1 cellular context compared by ENCODE assay signal in genomic region chr1:25780318-25781129, GRCh38.
TF ChIP-seq lines count a peak whose summit lies in the region.

No MANE protein-coding gene starts in this region.

TF ChIP-seq in GM23338, 12 proteins besides CTCF, POLR2A, EP300 and RAD21 (continued from another document):
- TF ChIP-seq, protein P1, sequence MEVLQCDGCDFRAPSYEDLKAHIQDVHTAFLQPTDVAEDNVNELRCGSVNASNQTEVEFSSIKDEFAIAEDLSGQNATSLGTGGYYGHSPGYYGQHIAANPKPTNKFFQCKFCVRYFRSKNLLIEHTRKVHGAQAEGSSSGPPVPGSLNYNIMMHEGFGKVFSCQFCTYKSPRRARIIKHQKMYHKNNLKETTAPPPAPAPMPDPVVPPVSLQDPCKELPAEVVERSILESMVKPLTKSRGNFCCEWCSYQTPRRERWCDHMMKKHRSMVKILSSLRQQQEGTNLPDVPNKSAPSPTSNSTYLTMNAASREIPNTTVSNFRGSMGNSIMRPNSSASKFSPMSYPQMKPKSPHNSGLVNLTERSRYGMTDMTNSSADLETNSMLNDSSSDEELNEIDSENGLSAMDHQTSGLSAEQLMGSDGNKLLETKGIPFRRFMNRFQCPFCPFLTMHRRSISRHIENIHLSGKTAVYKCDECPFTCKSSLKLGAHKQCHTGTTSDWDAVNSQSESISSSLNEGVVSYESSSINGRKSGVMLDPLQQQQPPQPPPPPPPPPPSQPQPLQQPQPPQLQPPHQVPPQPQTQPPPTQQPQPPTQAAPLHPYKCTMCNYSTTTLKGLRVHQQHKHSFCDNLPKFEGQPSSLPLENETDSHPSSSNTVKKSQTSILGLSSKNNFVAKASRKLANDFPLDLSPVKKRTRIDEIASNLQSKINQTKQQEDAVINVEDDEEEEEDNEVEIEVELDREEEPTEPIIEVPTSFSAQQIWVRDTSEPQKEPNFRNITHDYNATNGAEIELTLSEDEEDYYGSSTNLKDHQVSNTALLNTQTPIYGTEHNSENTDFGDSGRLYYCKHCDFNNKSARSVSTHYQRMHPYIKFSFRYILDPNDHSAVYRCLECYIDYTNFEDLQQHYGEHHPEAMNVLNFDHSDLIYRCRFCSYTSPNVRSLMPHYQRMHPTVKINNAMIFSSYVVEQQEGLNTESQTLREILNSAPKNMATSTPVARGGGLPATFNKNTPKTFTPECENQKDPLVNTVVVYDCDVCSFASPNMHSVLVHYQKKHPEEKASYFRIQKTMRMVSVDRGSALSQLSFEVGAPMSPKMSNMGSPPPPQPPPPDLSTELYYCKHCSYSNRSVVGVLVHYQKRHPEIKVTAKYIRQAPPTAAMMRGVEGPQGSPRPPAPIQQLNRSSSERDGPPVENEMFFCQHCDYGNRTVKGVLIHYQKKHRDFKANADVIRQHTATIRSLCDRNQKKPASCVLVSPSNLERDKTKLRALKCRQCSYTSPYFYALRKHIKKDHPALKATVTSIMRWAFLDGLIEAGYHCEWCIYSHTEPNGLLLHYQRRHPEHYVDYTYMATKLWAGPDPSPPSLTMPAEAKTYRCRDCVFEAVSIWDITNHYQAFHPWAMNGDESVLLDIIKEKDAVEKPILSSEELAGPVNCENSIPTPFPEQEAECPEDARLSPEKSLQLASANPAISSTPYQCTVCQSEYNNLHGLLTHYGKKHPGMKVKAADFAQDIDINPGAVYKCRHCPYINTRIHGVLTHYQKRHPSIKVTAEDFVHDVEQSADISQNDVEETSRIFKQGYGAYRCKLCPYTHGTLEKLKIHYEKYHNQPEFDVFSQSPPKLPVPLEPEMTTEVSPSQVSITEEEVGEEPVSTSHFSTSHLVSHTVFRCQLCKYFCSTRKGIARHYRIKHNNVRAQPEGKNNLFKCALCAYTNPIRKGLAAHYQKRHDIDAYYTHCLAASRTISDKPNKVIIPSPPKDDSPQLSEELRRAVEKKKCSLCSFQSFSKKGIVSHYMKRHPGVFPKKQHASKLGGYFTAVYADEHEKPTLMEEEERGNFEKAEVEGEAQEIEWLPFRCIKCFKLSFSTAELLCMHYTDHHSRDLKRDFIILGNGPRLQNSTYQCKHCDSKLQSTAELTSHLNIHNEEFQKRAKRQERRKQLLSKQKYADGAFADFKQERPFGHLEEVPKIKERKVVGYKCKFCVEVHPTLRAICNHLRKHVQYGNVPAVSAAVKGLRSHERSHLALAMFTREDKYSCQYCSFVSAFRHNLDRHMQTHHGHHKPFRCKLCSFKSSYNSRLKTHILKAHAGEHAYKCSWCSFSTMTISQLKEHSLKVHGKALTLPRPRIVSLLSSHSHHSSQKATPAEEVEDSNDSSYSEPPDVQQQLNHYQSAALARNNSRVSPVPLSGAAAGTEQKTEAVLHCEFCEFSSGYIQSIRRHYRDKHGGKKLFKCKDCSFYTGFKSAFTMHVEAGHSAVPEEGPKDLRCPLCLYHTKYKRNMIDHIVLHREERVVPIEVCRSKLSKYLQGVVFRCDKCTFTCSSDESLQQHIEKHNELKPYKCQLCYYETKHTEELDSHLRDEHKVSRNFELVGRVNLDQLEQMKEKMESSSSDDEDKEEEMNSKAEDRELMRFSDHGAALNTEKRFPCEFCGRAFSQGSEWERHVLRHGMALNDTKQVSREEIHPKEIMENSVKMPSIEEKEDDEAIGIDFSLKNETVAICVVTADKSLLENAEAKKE (CRISPR knock-in tag; IDR thresholded peaks at IDR 0.05) = no peak
- no peak for TF ChIP-seq ZNF331 (CRISPR knock-in tag; IDR thresholded peaks at IDR 0.05; ENCODE audit: low read depth)
- no peak for TF ChIP-seq POLR2AphosphoS5 (IDR thresholded peaks at IDR 0.05; ENCODE audit: low read depth)
- TF ChIP-seq, protein P2, sequence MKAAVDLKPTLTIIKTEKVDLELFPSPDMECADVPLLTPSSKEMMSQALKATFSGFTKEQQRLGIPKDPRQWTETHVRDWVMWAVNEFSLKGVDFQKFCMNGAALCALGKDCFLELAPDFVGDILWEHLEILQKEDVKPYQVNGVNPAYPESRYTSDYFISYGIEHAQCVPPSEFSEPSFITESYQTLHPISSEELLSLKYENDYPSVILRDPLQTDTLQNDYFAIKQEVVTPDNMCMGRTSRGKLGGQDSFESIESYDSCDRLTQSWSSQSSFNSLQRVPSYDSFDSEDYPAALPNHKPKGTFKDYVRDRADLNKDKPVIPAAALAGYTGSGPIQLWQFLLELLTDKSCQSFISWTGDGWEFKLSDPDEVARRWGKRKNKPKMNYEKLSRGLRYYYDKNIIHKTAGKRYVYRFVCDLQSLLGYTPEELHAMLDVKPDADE (IDR thresholded peaks at IDR 0.05) = no peak
- TF ChIP-seq REST (IDR thresholded peaks at IDR 0.05; ENCODE audit: unreplicated experiment) = no peak
- no peak for TF ChIP-seq EZH2phosphoT487 (IDR thresholded peaks at IDR 0.05; ENCODE audit: unreplicated experiment)
TF ChIP-seq in GM23338: peak in this region for 0.
